In genomic region chr1:234433563-234434285, GRCh38 we compare ENCODE assay signal across 10 cellular contexts. TPM values are rescaled to one million over a fixed set of nuclear protein-coding genes. Genes with fewer than 3 reads are reported as not detected.
DNase-seq lines count a peak whose midpoint lies in the region; ATAC-seq and TF ChIP-seq lines count a peak whose summit lies in the region.
"Had no signal": no experiment of that assay in that cellular context is flagged by ENCODE, and none has a peak within 500 bp of the region (broad histone marks: within the 10 kb centered on the region; RNA-seq: fewer than 3 reads in every experiment).

No MANE protein-coding gene starts in this region.

- no peak overlapping the region for H3K4me3 Mint-ChIP-seq in endothelial cell (ENCODE audit: unreplicated experiment)

- H2BK15ac ChIP-seq in IMR-90 (ENCODE audit: low read depth, low read length): no peak overlapping the region

- no peaks in the 10 kb centered on the region for H3K27me3 ChIP-seq in IMR-90 (ENCODE audit: control insufficient read depth, insufficient read depth, low read length)
- H3K27me3 ChIP-seq: SJCRH30 had no signal

- H3K23ac ChIP-seq in IMR-90 (ENCODE audit: low read depth, low read length): no peak overlapping the region

- H3K79me1 ChIP-seq in IMR-90 (ENCODE audit: low read depth in 1 of 2, low read length in 2 of 2): no peaks in the 10 kb centered on the region; a peak in 1 of 4 replicates

- H3K27me3 Mint-ChIP-seq in endothelial cell (ENCODE audit: unreplicated experiment): no peaks in the 10 kb centered on the region

- H2AFZ ChIP-seq in IMR-90 (replicated peaks; ENCODE audit: low read length, poor library complexity): no peak overlapping the region
- H2AFZ ChIP-seq: parathyroid adenoma had no signal

- DNase-seq in Caki2 (ENCODE audit: low read depth) (peak; percentile 78), IMR-90 (peak; percentile 81), fibroblast of the aortic adventitia (ENCODE audit: low read depth) (peak; percentile 40), endothelial cell (ENCODE audit: low spot score) (no peak), NCI-H526 (lab: John Stamatoyannopoulos, UW) (no peak)
- no peak for DNase-seq in stimulated activated CD4-positive, alpha-beta T cell treated with anti-CD3 and anti-CD28 coated beads, Interleukin-2, amount 100 ng/mL, for 24 hours
- DNase-seq: SJCRH30 had no signal

- no peaks in the 10 kb centered on the region for H3K4me1 ChIP-seq in IMR-90 (ENCODE audit: control insufficient read depth, insufficient read depth, low read length)
- H3K4me1 ChIP-seq: parathyroid adenoma, SJCRH30 had no signal

- no peak overlapping the region for H3K18ac ChIP-seq in IMR-90 (ENCODE audit: low read depth, low read length)

- POLR2A ChIA-PET in IMR-90 (lab: Charles Lee; ENCODE audit: unreplicated experiment): no interaction called here

- no peak for TF ChIP-seq RAD21 in IMR-90 (IDR thresholded peaks at IDR 0.05; ENCODE audit: low read length)

- peaks cover 30% of the 10 kb centered on the region for H3K36me3 Mint-ChIP-seq in endothelial cell (ENCODE audit: low read depth, unreplicated experiment)

- no peak overlapping the region for H4K91ac ChIP-seq in IMR-90 (ENCODE audit: insufficient read depth, low read depth, low read length)

- H4K5ac ChIP-seq in IMR-90 (ENCODE audit: low read depth, low read length): no peak overlapping the region

- no peak overlapping the region for H2AK5ac ChIP-seq in IMR-90 (ENCODE audit: low read depth, low read length)

- peaks cover 7% of the 10 kb centered on the region for H3K36me3 ChIP-seq in IMR-90 (ENCODE audit: control insufficient read depth, insufficient read depth, low read length)

- H3K4me1 Mint-ChIP-seq in endothelial cell (ENCODE audit: unreplicated experiment): no peaks in the 10 kb centered on the region

- no peak overlapping the region for H3K4me2 ChIP-seq in IMR-90 (ENCODE audit: low read depth, low read length)

- H2BK120ac ChIP-seq in IMR-90 (ENCODE audit: low read depth, low read length): no peak overlapping the region

- in situ Hi-C loops in Caki2 (cut with HindIII; ENCODE audit: low pct_unique_long_range_greater_than_20kb, low sequenced_read_pairs): no loop called here
- in situ Hi-C loops in IMR-90 (cut with MboI; ENCODE audit: low sequenced_read_pairs): no loop called here

- ATAC-seq in GM19455 (IDR thresholded peaks at IDR 0.05; ENCODE audit: unreplicated experiment) (peak; percentile 64), IMR-90 (ENCODE audit: low read depth) (peak; percentile 77), HG03139 (IDR thresholded peaks at IDR 0.05; ENCODE audit: unreplicated experiment) (no peak)

- peaks cover 4% of the 10 kb centered on the region; the same call in 1 of the 2 replicates for H3K9me1 ChIP-seq in IMR-90 (ENCODE audit: insufficient read depth, low read length)

- intact Hi-C loops in IMR-90 (cut with micrococcal nuclease): no loop called here

- TF ChIP-seq CTCF in IMR-90 (conservative IDR thresholded peaks at IDR 0.05; ENCODE audit: low read depth, low read length) (no peak), fibroblast of the aortic adventitia (IDR thresholded peaks at IDR 0.05; ENCODE audit: insufficient read depth, low read length) (no peak), endothelial cell (IDR thresholded peaks at IDR 0.05; ENCODE audit: unreplicated experiment) (no peak)

- H2BK20ac ChIP-seq in IMR-90 (ENCODE audit: low read depth, low read length): no peak overlapping the region

- H4K8ac ChIP-seq in IMR-90 (ENCODE audit: low read depth in 2 of 2, low read length in 2 of 2): no peak overlapping the region

- dilution Hi-C loops in IMR-90 (cut with HindIII; ENCODE audit: low sequenced_read_pairs, unreplicated experiment): no loop called here

- H2BK5ac ChIP-seq in IMR-90 (ENCODE audit: low read depth, low read length, poor library complexity, severe bottlenecking): no peak overlapping the region

- no CpG with 5 or more reads among the region's 1 CpG for WGBS in IMR-90 (ENCODE audit: extremely low coverage in 2 of 2, insufficient read length in 1 of 2), 2 experiments

- H3K14ac ChIP-seq in IMR-90 (replicated peaks; ENCODE audit: low read depth, low read length): no peak overlapping the region

- no peaks in the 10 kb centered on the region for H3K9me3 ChIP-seq in IMR-90 (ENCODE audit: control insufficient read depth, insufficient read depth, low read length)
- H3K9me3 ChIP-seq: SJCRH30 had no signal

- H3K4me3 ChIP-seq in IMR-90 (ENCODE audit: insufficient read depth, low read depth, low read length) (no peak overlapping the region), fibroblast of the aortic adventitia (ENCODE audit: low read depth, low read length) (no peak overlapping the region)
- H3K4me3 ChIP-seq: SJCRH30 had no signal

- H2AK9ac ChIP-seq in IMR-90 (replicated peaks; ENCODE audit: low read depth, low read length, poor library complexity): no peak overlapping the region

- no peak for TF ChIP-seq POLR2A in IMR-90 (IDR thresholded peaks at IDR 0.05; ENCODE audit: low read depth, low read length)

- H3K9ac ChIP-seq in IMR-90 (ENCODE audit: low read depth, low read length): no peak overlapping the region
- H3K9ac ChIP-seq: parathyroid adenoma had no signal

- CTCF ChIA-PET in IMR-90 (lab: Yijun Ruan, JAX): no interaction called here

- no peak overlapping the region for H3K27ac Mint-ChIP-seq in endothelial cell (ENCODE audit: unreplicated experiment)

- H3K9me3 Mint-ChIP-seq in endothelial cell (ENCODE audit: unreplicated experiment): no peaks in the 10 kb centered on the region

- H3K27ac ChIP-seq in IMR-90 (ENCODE audit: insufficient read depth, low read length): no peak overlapping the region
- H3K27ac ChIP-seq: parathyroid adenoma, SJCRH30 had no signal

- H3K56ac ChIP-seq in IMR-90 (ENCODE audit: extremely low read depth, insufficient read depth, low read length): no peak overlapping the region

- H4K20me1 ChIP-seq in IMR-90 (ENCODE audit: insufficient read depth, low read length): no peaks in the 10 kb centered on the region

- no peak overlapping the region for H3K4ac ChIP-seq in IMR-90 (ENCODE audit: low read depth, low read length)

- no TSS peak for BruUV-seq in IMR-90 (replicated peaks; lab: Mats Ljungman, UMichigan)

TF ChIP-seq in IMR-90, 13 proteins besides CTCF, POLR2A, EP300 and RAD21:
- TF ChIP-seq, protein P1, sequence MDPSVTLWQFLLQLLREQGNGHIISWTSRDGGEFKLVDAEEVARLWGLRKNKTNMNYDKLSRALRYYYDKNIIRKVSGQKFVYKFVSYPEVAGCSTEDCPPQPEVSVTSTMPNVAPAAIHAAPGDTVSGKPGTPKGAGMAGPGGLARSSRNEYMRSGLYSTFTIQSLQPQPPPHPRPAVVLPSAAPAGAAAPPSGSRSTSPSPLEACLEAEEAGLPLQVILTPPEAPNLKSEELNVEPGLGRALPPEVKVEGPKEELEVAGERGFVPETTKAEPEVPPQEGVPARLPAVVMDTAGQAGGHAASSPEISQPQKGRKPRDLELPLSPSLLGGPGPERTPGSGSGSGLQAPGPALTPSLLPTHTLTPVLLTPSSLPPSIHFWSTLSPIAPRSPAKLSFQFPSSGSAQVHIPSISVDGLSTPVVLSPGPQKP (IDR thresholded peaks at IDR 0.05; ENCODE audit: borderline replicate concordance, low read depth, low read length): no peak
- peak; percentile 78 for TF ChIP-seq NFE2L2 (IDR thresholded peaks at IDR 0.05; ENCODE audit: low read depth, low read length)
- peak; percentile 68 for TF ChIP-seq MAFK (IDR thresholded peaks at IDR 0.05; ENCODE audit: low read depth, low read length)
- TF ChIP-seq RFX5 (IDR thresholded peaks at IDR 0.05; ENCODE audit: low read depth, low read length): no peak; the same call in 1 of the 2 replicates
- no peak for TF ChIP-seq RCOR1 (IDR thresholded peaks at IDR 0.05; ENCODE audit: insufficient replicate concordance, low read length)
- TF ChIP-seq BHLHE40 (IDR thresholded peaks at IDR 0.05; ENCODE audit: low read depth, low read length): no peak
- TF ChIP-seq, protein P2, sequence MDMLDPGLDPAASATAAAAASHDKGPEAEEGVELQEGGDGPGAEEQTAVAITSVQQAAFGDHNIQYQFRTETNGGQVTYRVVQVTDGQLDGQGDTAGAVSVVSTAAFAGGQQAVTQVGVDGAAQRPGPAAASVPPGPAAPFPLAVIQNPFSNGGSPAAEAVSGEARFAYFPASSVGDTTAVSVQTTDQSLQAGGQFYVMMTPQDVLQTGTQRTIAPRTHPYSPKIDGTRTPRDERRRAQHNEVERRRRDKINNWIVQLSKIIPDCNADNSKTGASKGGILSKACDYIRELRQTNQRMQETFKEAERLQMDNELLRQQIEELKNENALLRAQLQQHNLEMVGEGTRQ (IDR thresholded peaks at IDR 0.05; ENCODE audit: low read depth, low read length): no peak
- no peak for TF ChIP-seq MAZ (IDR thresholded peaks at IDR 0.05; ENCODE audit: borderline replicate concordance, low read depth, low read length)

RNA-seq across cellular contexts. Expression of gene TARBP1, which starts 45.3 kb away (rescaled TPM):
- total RNA-seq in Caki2 (2014; rRNA removed; shearing (Covaris generic); ENCODE audit: low replicate concordance): 11.1 and 13.5 TPM in 2 replicates
- total RNA-seq in IMR-90 (2012; rRNA removed): 10.6 and 12.8 TPM in 2 replicates
- polyA plus RNA-seq in IMR-90 (2012; rRNA removed): 16.0 and 17.7 TPM in 2 replicates
- polyA plus RNA-seq in IMR-90 (2012; cell fraction: cytosol; rRNA removed): 2.9 and 4.6 TPM in 2 replicates
- polyA plus RNA-seq in IMR-90 (2012; cell fraction: nucleus; rRNA removed; ENCODE audit: low replicate concordance): 20.3 and 133 TPM in 2 replicates
- 12.0 and 22.2 TPM in 2 replicates for total RNA-seq in fibroblast of the aortic adventitia (ENCODE audit: low replicate concordance)
- 39.6 TPM for total RNA-seq in endothelial cell (ENCODE audit: unreplicated experiment)

Comparison
In these comparisons a context has a peak if more than half of its experiments do, and no peak if none do; other contexts are left out.
1. DNase-seq: peak in Caki2 (single experiment), IMR-90 (single experiment) and fibroblast of the aortic adventitia (single experiment); none in endothelial cell (single experiment), NCI-H526 (0 of 2) and stimulated activated CD4-positive, alpha-beta T cell treated with anti-CD3 and anti-CD28 coated beads, Interleukin-2, amount 100 ng/mL, for 24 hours (0 of 2).